In the genomic region with DNA sequence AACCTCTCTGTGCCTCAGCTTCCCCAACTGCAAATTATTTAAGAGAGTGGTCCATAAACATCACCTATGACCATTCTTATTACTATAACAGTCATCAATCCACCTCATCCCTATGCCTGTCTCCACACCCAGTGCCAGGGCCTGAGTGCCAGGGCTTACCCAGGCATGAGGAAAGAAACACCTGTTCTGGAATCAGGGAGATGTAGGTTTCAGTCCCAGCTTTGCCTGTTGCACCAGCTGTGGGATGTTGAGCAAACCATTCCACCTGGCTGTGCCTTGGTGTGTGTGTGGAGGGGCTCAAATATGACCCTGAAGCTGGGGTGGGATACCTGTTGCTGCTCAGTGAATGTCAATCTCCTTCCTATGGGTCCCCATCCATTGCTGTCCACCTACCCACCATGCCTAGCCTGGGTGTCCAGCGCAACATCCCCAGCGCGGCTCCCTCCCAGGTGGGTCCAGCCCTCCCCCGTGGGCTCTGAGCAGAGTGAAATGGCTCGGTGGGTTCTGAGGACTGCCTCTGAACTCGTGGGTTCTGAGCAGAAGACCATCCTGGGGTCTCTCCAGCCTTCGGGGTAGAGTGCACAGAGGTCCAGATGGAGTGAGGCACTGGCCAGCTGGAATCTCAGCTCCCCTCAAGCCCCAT, we compare ENCODE assay signal across 11 cellular contexts. TPM values are rescaled to one million over a fixed set of nuclear protein-coding genes. Genes with fewer than 3 reads are reported as not detected.
A peak's percentile ranks its signal among the peaks of the same experiment; 100 is the strongest.
DNase-seq lines count a peak whose midpoint lies in the region; ATAC-seq and TF ChIP-seq lines count a peak whose summit lies in the region.
"Had no signal": no experiment of that assay in that cellular context is flagged by ENCODE, and none has a peak within 500 bp of the region (broad histone marks: within the 10 kb centered on the region; RNA-seq: fewer than 3 reads in every experiment).

No MANE protein-coding gene starts in this region.

- intact Hi-C loops in left ventricle myocardium superior (cut with micrococcal nuclease) = no loop called here
- intact Hi-C loops in uterus (cut with DNase I; ENCODE audit: low total_unique reads) = no loop called here

- H3K27ac ChIP-seq in right atrium auricular region (no peak overlapping the region), layer of hippocampus (ENCODE audit: low read depth, low read length) (peak overlapping the region; percentile 93), uterus (peak overlapping the region; percentile 79 to 80)

- no peak for TF ChIP-seq POLR2A in uterus (IDR thresholded peaks at IDR 0.05)

- H3K4me3 ChIP-seq in right atrium auricular region (no peak overlapping the region), uterus (no peak overlapping the region), MG63 (no peak overlapping the region)

- peaks cover 26% of the 10 kb centered on the region for H3K36me3 ChIP-seq in right atrium auricular region
- no peaks in the 10 kb centered on the region for H3K36me3 ChIP-seq in uterus
- H3K36me3 ChIP-seq in MG63 = no peaks in the 10 kb centered on the region

- H3K27me3 ChIP-seq in right atrium auricular region (no peaks in the 10 kb centered on the region), layer of hippocampus (ENCODE audit: control insufficient read depth, insufficient read depth, low read length) (no peaks in the 10 kb centered on the region), uterus (no peaks in the 10 kb centered on the region), MG63 (no peaks in the 10 kb centered on the region)

- H3K4me1 Mint-ChIP-seq in activated T-helper 17 cell treated with anti-CD3 and anti-CD28 coated beads, Interleukin-2, amount 50 U/mL, for 72 hours = peaks cover 55% of the 10 kb centered on the region

- DNase-seq in left ventricle myocardium superior (peak; percentile 5), right atrium auricular region (ENCODE audit: low spot score) (no peak), uterus (no peak), NOMO-1 treated with DMSO at 0.1 percent for 48 hours (lab: John Stamatoyannopoulos, UW; ENCODE audit: unreplicated experiment) (no peak), MG63 (no peak)
- DNase-seq: erythroblast had no signal

- H3K4me1 ChIP-seq in right atrium auricular region (peaks cover 0 to 22% of the 10 kb centered on the region in 2 donors), uterus (peaks cover 5 to 23% of the 10 kb centered on the region in 2 donors)

- no peaks in the 10 kb centered on the region for H3K9me3 ChIP-seq in right atrium auricular region
- H3K9me3 ChIP-seq in uterus = no peaks in the 10 kb centered on the region
- no peaks in the 10 kb centered on the region for H3K9me3 ChIP-seq in MG63

- no peaks in the 10 kb centered on the region for H3K27me3 Mint-ChIP-seq in activated T-helper 17 cell treated with anti-CD3 and anti-CD28 coated beads, Interleukin-2, amount 50 U/mL, for 72 hours

- peaks cover 98% of the 10 kb centered on the region for H3K36me3 Mint-ChIP-seq in activated T-helper 17 cell treated with anti-CD3 and anti-CD28 coated beads, Interleukin-2, amount 50 U/mL, for 72 hours (ENCODE audit: low read depth)

- no peaks in the 10 kb centered on the region for H3K9me3 Mint-ChIP-seq in activated T-helper 17 cell treated with anti-CD3 and anti-CD28 coated beads, Interleukin-2, amount 50 U/mL, for 72 hours

- no peak for TF ChIP-seq CTCF in right atrium auricular region (IDR thresholded peaks at IDR 0.05)
- TF ChIP-seq CTCF in uterus (IDR thresholded peaks at IDR 0.05) = no peak

- H3K4me3 Mint-ChIP-seq in activated T-helper 17 cell treated with anti-CD3 and anti-CD28 coated beads, Interleukin-2, amount 50 U/mL, for 72 hours = peak overlapping the region; percentile 58

- peak overlapping the region; percentile 69 for H3K27ac Mint-ChIP-seq in activated T-helper 17 cell treated with anti-CD3 and anti-CD28 coated beads, Interleukin-2, amount 50 U/mL, for 72 hours

- ATAC-seq in left ventricle myocardium superior (no peak), GM21737 (IDR thresholded peaks at IDR 0.05; ENCODE audit: unreplicated experiment) (no peak)
- no peak for ATAC-seq in activated T-helper 17 cell treated with anti-CD3 and anti-CD28 coated beads, Interleukin-2, amount 50 U/mL, for 72 hours (replicated peaks)

RNA-seq across cellular contexts. Expression of gene AKNA, which starts 16.3 kb away (rescaled TPM):
- 5.1 TPM for total RNA-seq in left ventricle myocardium superior
- total RNA-seq in right atrium auricular region = 1 to 10 TPM; 3.1 to 7.8 TPM
- 100 to 1,000 TPM; 169 to 184 TPM for total RNA-seq in activated T-helper 17 cell treated with anti-CD3 and anti-CD28 coated beads, Interleukin-2, amount 50 U/mL, for 72 hours
- 100 to 1,000 TPM in 1 of 4 donors, 10 to 100 TPM in 3; 24.1 to 123 (median 34.3) TPM for total RNA-seq in uterus
- total RNA-seq in MG63 (2014; rRNA removed; shearing (Covaris generic); ENCODE audit: low replicate concordance) = 0.17 and 1.4 TPM in 2 replicates

RNA-seq across cellular contexts. Expression of gene ORM2, which starts 41.8 kb away (rescaled TPM):
- not detected for total RNA-seq in left ventricle myocardium superior
- total RNA-seq in right atrium auricular region = not detected
- not detected for total RNA-seq in activated T-helper 17 cell treated with anti-CD3 and anti-CD28 coated beads, Interleukin-2, amount 50 U/mL, for 72 hours
- total RNA-seq in uterus = 1 to 10 TPM in 1 of 4 donors, not detected in 3; 1.2 TPM
- not detected in 2 replicates for total RNA-seq in MG63 (2014; rRNA removed; shearing (Covaris generic); ENCODE audit: low replicate concordance)
- total RNA-seq: posterior vena cava; T-helper 1 cell treated with Interleukin-12 subunit alpha and Interleukin-12 subunit beta and Interleukin-4 antibody, amounts not matched to agents 30 ng/mL and 1 ng/mL, for 36 hours had no signal

RNA-seq across cellular contexts. Expression of gene ORM1, which starts 48.6 kb away (rescaled TPM):
- total RNA-seq in left ventricle myocardium superior (not detected), right atrium auricular region (not detected), uterus (1 to 10 TPM in 2 of 4 donors, not detected in 2; 1.9 to 2.4 TPM)
- total RNA-seq in activated T-helper 17 cell treated with anti-CD3 and anti-CD28 coated beads, Interleukin-2, amount 50 U/mL, for 72 hours = not detected
- total RNA-seq in MG63 (2014; rRNA removed; shearing (Covaris generic); ENCODE audit: low replicate concordance) = not detected in 2 replicates
- total RNA-seq: T-helper 1 cell treated with Interleukin-12 subunit alpha and Interleukin-12 subunit beta and Interleukin-4 antibody, amounts not matched to agents 30 ng/mL and 1 ng/mL, for 36 hours had no signal

Comparison
In these comparisons a context has a peak if more than half of its experiments do, and no peak if none do; other contexts are left out.
1. H3K27ac ChIP-seq: peak in layer of hippocampus (single experiment) and uterus (2 of 2); none in right atrium auricular region (0 of 2).